12 cellular contexts compared by ENCODE assay signal in genomic region chr11:103338621-103339484, GRCh38.
DNase-seq lines count a peak whose midpoint lies in the region; ATAC-seq and TF ChIP-seq lines count a peak whose summit lies in the region.
"Had no signal": no experiment of that assay in that cellular context is flagged by ENCODE, and none has a peak within 500 bp of the region (broad histone marks: within the 10 kb centered on the region; RNA-seq: fewer than 3 reads in every experiment).

No MANE protein-coding gene starts in this region.

- H3K4me1 ChIP-seq in tibial nerve = no peaks in the 10 kb centered on the region

- peak; percentile 39 for DNase-seq in D341Med (ENCODE audit: low spot score)
- peak; percentile 65 for DNase-seq in LHCN-M2 (ENCODE audit: low read depth)
- peak; percentile 46 to 82 for DNase-seq in cardiac fibroblast (ENCODE audit: low read depth in 2 of 2)
- DNase-seq in kidney tubule cell (ENCODE audit: low spot score) = peak; percentile 47
- no peak for DNase-seq in SW 1271 (lab: John Stamatoyannopoulos, UW)
- DNase-seq in tibial nerve (ENCODE audit: low spot score in 2 of 2) = no peak
- DNase-seq: activated CD4-positive, alpha-beta T cell treated with anti-CD3 and anti-CD28 coated beads, Interleukin-2, amount 50 U/mL, for 48 hours; activated naive CD8-positive, alpha-beta T cell treated with anti-CD3 and anti-CD28 coated beads, Interleukin-2, amount 10 ng/mL, durations not matched to agents 7 days and 5 days had no signal

- no peak for TF ChIP-seq EP300 in tibial nerve (IDR thresholded peaks at IDR 0.05)

- H3K27ac ChIP-seq in tibial nerve = no peak overlapping the region

- no peak for TF ChIP-seq POLR2A in tibial nerve (IDR thresholded peaks at IDR 0.05)

- H3K4me3 ChIP-seq in cardiac fibroblast (replicated peaks in 1 of 2; ENCODE audit: low read depth in 2 of 2, low read length in 2 of 2) (no peak overlapping the region), tibial nerve (no peak overlapping the region)

- TF ChIP-seq CTCF in cardiac fibroblast (IDR thresholded peaks at IDR 0.05; ENCODE audit: low read depth, low read length) (no peak), tibial nerve (IDR thresholded peaks at IDR 0.05) (no peak)

- 86% methylated on average over 2 of the region's 2 CpGs; no CpG with 5 or more reads in 1 of the 2 donors for WGBS in tibial nerve, 2 donors

- ATAC-seq in HG03565 (IDR thresholded peaks at IDR 0.05; ENCODE audit: unreplicated experiment) (no peak), HG02970 (IDR thresholded peaks at IDR 0.05; ENCODE audit: low FRiP score, unreplicated experiment) (no peak)
- ATAC-seq: Right ventricle myocardium inferior; stimulated activated effector memory CD8-positive, alpha-beta T cell treated with anti-CD3 and anti-CD28 coated beads, Interleukin-12 subunit alpha, Interleukin-12 subunit beta, amount 100 ng/mL, for 72 hours had no signal

- H3K27me3 ChIP-seq in tibial nerve = no peaks in the 10 kb centered on the region

- H3K36me3 ChIP-seq in tibial nerve = peaks cover 0 to 19% (median 0%) of the 10 kb centered on the region in 3 donors

- H3K9me3 ChIP-seq in tibial nerve = no peaks in the 10 kb centered on the region

Comparison
In these comparisons a context has a peak if more than half of its experiments do, and no peak if none do; other contexts are left out.
1. DNase-seq: peak in D341Med (single experiment), LHCN-M2 (single experiment), cardiac fibroblast (2 of 2) and kidney tubule cell (single experiment); none in SW 1271 (0 of 2) and tibial nerve (0 of 2).